Comparison of ENCODE assay signal across 24 cellular contexts in genomic region chrX:123580871-123581270, GRCh38.
"Had no signal": no experiment of that assay in that cellular context is flagged by ENCODE, and none has a peak within 500 bp of the region (broad histone marks: within the 10 kb centered on the region; RNA-seq: fewer than 3 reads in every experiment).

No MANE protein-coding gene starts in this region.

- H3K27ac Mint-ChIP-seq: immature natural killer cell; natural killer cell treated with Interleukin-12 subunit alpha and Interleukin-12 subunit beta and Interleukin-15 and Interleukin-18, amount 100 ng/mL, for 72 hours; neural progenitor cell; progenitor cell of endocrine pancreas had no signal

- H3K4me1 ChIP-seq: gastrocnemius medialis, pancreas, stomach, transverse colon had no signal

- H3K9me3 ChIP-seq: gastrocnemius medialis, pancreas, thoracic aorta, transverse colon had no signal

- H3K9ac ChIP-seq: neural progenitor cell had no signal

- H3K27me3 Mint-ChIP-seq: progenitor cell of endocrine pancreas had no signal

- H3K4me3 Mint-ChIP-seq: immature natural killer cell; natural killer cell treated with Interleukin-12 subunit alpha and Interleukin-12 subunit beta and Interleukin-15 and Interleukin-18, amount 100 ng/mL, for 72 hours; neural progenitor cell had no signal

- FAIRE-seq: endometrium, small intestine had no signal

- ATAC-seq: esophagus mucosa; gastrocnemius medialis; left colon; left ventricle myocardium superior; natural killer cell treated with Interleukin-12 subunit alpha and Interleukin-12 subunit beta and Interleukin-15 and Interleukin-18, amount 100 ng/mL, for 72 hours; pancreas; right cardiac atrium had no signal

- DNase-seq: effector memory CD4-positive, alpha-beta T cell; gastrocnemius medialis; glutamatergic neuron; immature natural killer cell; left colon; left ventricle myocardium superior; mesenchymal stem cell; midbrain; nucleus accumbens; pancreas; right cardiac atrium; small intestine; stimulated activated CD4-positive, alpha-beta T cell treated with anti-CD3 and anti-CD28 coated beads, Interleukin-12 subunit alpha, Interleukin-12 subunit beta, amount 100 ng/mL, for 4 hours; stimulated activated naive CD4-positive, alpha-beta T cell; stomach; substantia nigra; transverse colon had no signal

- H3K36me3 Mint-ChIP-seq: immature natural killer cell, neural progenitor cell had no signal

- H3K36me3 ChIP-seq: gastrocnemius medialis, neural progenitor cell, pancreas, stomach, thoracic aorta, transverse colon had no signal

- H3K27ac ChIP-seq: gastrocnemius medialis, neural progenitor cell, pancreas, stomach, thoracic aorta, transverse colon had no signal

- H3K4me3 ChIP-seq: gastrocnemius medialis, lung, neural progenitor cell, pancreas, stomach, thoracic aorta, transverse colon had no signal

- H3K4me1 Mint-ChIP-seq: immature natural killer cell had no signal

- H3K27me3 ChIP-seq: gastrocnemius medialis, neural progenitor cell, pancreas, stomach, transverse colon had no signal

- H3K4me2 ChIP-seq: neural progenitor cell had no signal
